ENCODE assay signal across 7 cellular contexts in genomic region chr19:4968462-4969291, GRCh38. TPM values are rescaled to one million over a fixed set of nuclear protein-coding genes. Genes with fewer than 3 reads are reported as not detected.
DNase-seq lines count a peak whose midpoint lies in the region; ATAC-seq, FAIRE-seq and TF ChIP-seq lines count a peak whose summit lies in the region.

Gene KDM4B, plus strand, starts transcription at chr19:4969113. Its CDS starts 63,778 bp downstream, at chr19:5032891.

- peak within 1 kb of the TSS; percentile 100 for H3K4me2 ChIP-seq in hepatocyte

- in situ Hi-C loops in astrocyte of the cerebellum (cut with HindIII; ENCODE audit: low sequenced_read_pairs): no loop called here

- peak within 1 kb of the TSS; percentile 54 for H2AFZ ChIP-seq in hepatocyte

- TF ChIP-seq CTCF in astrocyte of the cerebellum (IDR thresholded peaks at IDR 0.05; ENCODE audit: low read depth, low read length, missing control alignments) (no peak), hepatocyte (IDR thresholded peaks at IDR 0.05; ENCODE audit: poor library complexity) (no peak), retinal pigment epithelial cell (conservative IDR thresholded peaks at IDR 0.05; ENCODE audit: low read depth, low read length) (no peak)

- peaks cover 42% of the 10 kb centered on the region for H3K79me2 ChIP-seq in hepatocyte

- H3K4me1 ChIP-seq in hepatocyte (ENCODE audit: insufficient read depth): peaks cover 23% of the 10 kb centered on the region

- H3K4me3 ChIP-seq in astrocyte of the cerebellum (ENCODE audit: low read depth, low read length) (peak within 1 kb of the TSS; percentile 78), hepatocyte (peak within 1 kb of the TSS; percentile 84), retinal pigment epithelial cell (ENCODE audit: low read length) (peak within 1 kb of the TSS; percentile 80)

- no peaks in the 10 kb centered on the region for H3K9me2 ChIP-seq in hepatocyte (replicated peaks; ENCODE audit: insufficient read depth)

- no peaks in the 10 kb centered on the region for H3K27me3 ChIP-seq in hepatocyte

- H3K36me3 ChIP-seq in hepatocyte (replicated peaks; ENCODE audit: insufficient read depth, low read depth): no peaks in the 10 kb centered on the region

- DNase-seq in GM18507 (ENCODE audit: extremely low spot score, insufficient read length, low read depth) (peak; percentile 99), NCI-H2029 treated with DMSO at 0.1 percent for 48 hours (lab: John Stamatoyannopoulos, UW) (peak; percentile 90), T-helper 9 cell (peak; percentile 95), astrocyte of the cerebellum (ENCODE audit: low read depth) (peak; percentile 99), hepatocyte (ENCODE audit: low spot score) (peak; percentile 100), retinal pigment epithelial cell (ENCODE audit: low read depth) (peak; percentile 97)

- peak within 1 kb of the TSS; percentile 69 for H3K27ac ChIP-seq in hepatocyte

- H3K9me3 ChIP-seq in hepatocyte (ENCODE audit: low read depth): no peaks in the 10 kb centered on the region

- ATAC-seq in HG02981 (IDR thresholded peaks at IDR 0.05; ENCODE audit: unreplicated experiment): peak; percentile 90

- WGBS in hepatocyte (ENCODE audit: low lambda C conversion rate, missing lambda C conversion rate): under 1% methylated on average over 50 of the region's 96 CpGs

- peaks cover 39% of the 10 kb centered on the region for H4K20me1 ChIP-seq in hepatocyte (ENCODE audit: insufficient read depth, poor library complexity, severe bottlenecking)

- peak; percentile 98 for FAIRE-seq in GM18507 (lab: Jason Lieb, UNC)

RNA-seq across cellular contexts. Expression of gene KDM4B, which starts in this region (rescaled TPM):
- 18.4 and 22.2 TPM in 2 replicates for total RNA-seq in hepatocyte
- 29.6 and 34.0 TPM in 2 replicates for polyA plus RNA-seq in hepatocyte

Comparison
In these comparisons a context has a peak if more than half of its experiments do, and no peak if none do; other contexts are left out.
1. Peak in every context shown above with its lines: DNase-seq, ATAC-seq, H3K4me3 ChIP-seq and H3K27ac ChIP-seq.